31 cellular contexts compared by ENCODE assay signal in genomic region chr12:119573086-119573485, GRCh38. TPM values are rescaled to one million over a fixed set of nuclear protein-coding genes. Genes with fewer than 3 reads are reported as not detected.
"Had no signal": no experiment of that assay in that cellular context is flagged by ENCODE, and none has a peak within 500 bp of the region (broad histone marks: within the 10 kb centered on the region; RNA-seq: fewer than 3 reads in every experiment).

No MANE protein-coding gene starts in this region.

- DNase-seq: naive thymus-derived CD8-positive, alpha-beta T cell; nephron progenitor cell; nucleus accumbens; ovary; posterior cingulate gyrus; psoas muscle; right cardiac atrium; right lobe of liver; sigmoid colon; small intestine; stimulated activated CD4-positive, alpha-beta T cell treated with anti-CD3 and anti-CD28 coated beads, Interleukin-15, amount 100 ng/mL, for 24 hours; stimulated activated CD4-positive, alpha-beta T cell treated with anti-CD3 and anti-CD28 coated beads, Interleukin-2, amount 100 ng/mL, for 24 hours; stimulated activated CD4-positive, alpha-beta T cell treated with anti-CD3 and anti-CD28 coated beads, Interleukin-2, amount 100 ng/mL, for 48 hours; stimulated activated CD4-positive, alpha-beta T cell treated with anti-CD3 and anti-CD28 coated beads, Interleukin-4, amount 100 ng/mL, for 24 hours; stimulated activated naive CD4-positive, alpha-beta T cell; stimulated activated naive CD8-positive, alpha-beta T cell treated with anti-CD3 and anti-CD28 coated beads, Interleukin-15, amount 100 ng/mL, for 72 hours; stimulated activated naive CD8-positive, alpha-beta T cell treated with anti-CD3 and anti-CD28 coated beads, Interleukin-15, Interleukin-2, amounts not matched to agents 100 U/mL and 50 U/mL, for 24 hours; substantia nigra; testis; tibial artery; transverse colon; upper lobe of right lung; uterus had no signal

- H3K9me3 Mint-ChIP-seq: natural killer cell treated with Interleukin-12 subunit alpha and Interleukin-12 subunit beta and Interleukin-15 and Interleukin-18, amount 100 ng/mL, for 72 hours; stimulated activated naive CD8-positive, alpha-beta T cell treated with anti-CD3 and anti-CD28 coated beads, Interleukin-15, amount 100 ng/mL, for 72 hours; type B pancreatic cell had no signal

- H3K36me3 ChIP-seq: neutrophil, ovary, right lobe of liver, sigmoid colon, suprapubic skin, tibial artery, transverse colon, upper lobe of right lung, uterus had no signal

- H3K4me3 ChIP-seq: ovary, psoas muscle, right lobe of liver, sigmoid colon, suprapubic skin, testis, tibial artery, transverse colon, upper lobe of right lung, uterus had no signal

- H3K27ac Mint-ChIP-seq: naive thymus-derived CD8-positive, alpha-beta T cell; natural killer cell treated with Interleukin-12 subunit alpha and Interleukin-12 subunit beta and Interleukin-15 and Interleukin-18, amount 100 ng/mL, for 72 hours; nephron progenitor cell; progenitor cell of endocrine pancreas; stimulated activated memory B cell treated with anti-CD40 and anti-IgM and Interleukin-4, amounts not matched to agents 10 μg/mL and 1 μg/mL and 100 μg/mL, for 72 hours; stimulated activated naive CD8-positive, alpha-beta T cell treated with anti-CD3 and anti-CD28 coated beads, Interleukin-15, amount 100 ng/mL, for 72 hours; type B pancreatic cell had no signal

- H3K9me3 ChIP-seq: neutrophil, ovary, psoas muscle, right lobe of liver, sigmoid colon, suprapubic skin, testis, tibial artery, transverse colon, upper lobe of right lung, uterus had no signal

- H3K27me3 ChIP-seq: neutrophil, ovary, right lobe of liver, sigmoid colon, suprapubic skin, testis, tibial artery, transverse colon, upper lobe of right lung, uterus had no signal

- ATAC-seq: naive thymus-derived CD8-positive, alpha-beta T cell; natural killer cell treated with Interleukin-12 subunit alpha and Interleukin-12 subunit beta and Interleukin-15 and Interleukin-18, amount 100 ng/mL, for 72 hours; psoas muscle; right cardiac atrium; right lobe of liver; stimulated activated memory B cell treated with anti-CD40 and anti-IgM and Interleukin-4, amounts not matched to agents 10 μg/mL and 1 μg/mL and 100 μg/mL, for 72 hours; stimulated activated naive CD8-positive, alpha-beta T cell treated with anti-CD3 and anti-CD28 coated beads, Interleukin-15, amount 100 ng/mL, for 72 hours; stimulated activated naive CD8-positive, alpha-beta T cell treated with anti-CD3 and anti-CD28 coated beads, Interleukin-15, Interleukin-2, amounts not matched to agents 100 U/mL and 50 U/mL, for 24 hours; upper lobe of right lung had no signal

- H3K4me1 Mint-ChIP-seq: naive thymus-derived CD8-positive, alpha-beta T cell; nephron progenitor cell; neural crest cell; stimulated activated memory B cell treated with anti-CD40 and anti-IgM and Interleukin-4, amounts not matched to agents 10 μg/mL and 1 μg/mL and 100 μg/mL, for 72 hours; stimulated activated naive CD8-positive, alpha-beta T cell treated with anti-CD3 and anti-CD28 coated beads, Interleukin-15, amount 100 ng/mL, for 72 hours had no signal

- H2AFZ ChIP-seq: parathyroid adenoma had no signal

- H3K27ac ChIP-seq: neutrophil, ovary, parathyroid adenoma, psoas muscle, right lobe of liver, sigmoid colon, suprapubic skin, testis, tibial artery, transverse colon, upper lobe of right lung, uterus had no signal

- FAIRE-seq: small intestine had no signal

- H3K9ac ChIP-seq: parathyroid adenoma had no signal

- H3K4me1 ChIP-seq: psoas muscle, right lobe of liver, sigmoid colon, suprapubic skin, testis, tibial artery, transverse colon, uterus had no signal

- H3K4me3 Mint-ChIP-seq: naive thymus-derived CD8-positive, alpha-beta T cell; natural killer cell treated with Interleukin-12 subunit alpha and Interleukin-12 subunit beta and Interleukin-15 and Interleukin-18, amount 100 ng/mL, for 72 hours; nephron progenitor cell; neural crest cell; stimulated activated memory B cell treated with anti-CD40 and anti-IgM and Interleukin-4, amounts not matched to agents 10 μg/mL and 1 μg/mL and 100 μg/mL, for 72 hours; stimulated activated naive CD8-positive, alpha-beta T cell treated with anti-CD3 and anti-CD28 coated beads, Interleukin-15, amount 100 ng/mL, for 72 hours; type B pancreatic cell had no signal

- H3K79me2 ChIP-seq: parathyroid adenoma had no signal

- H3K36me3 Mint-ChIP-seq: natural killer cell treated with Interleukin-12 subunit alpha and Interleukin-12 subunit beta and Interleukin-15 and Interleukin-18, amount 100 ng/mL, for 72 hours; stimulated activated memory B cell treated with anti-CD40 and anti-IgM and Interleukin-4, amounts not matched to agents 10 μg/mL and 1 μg/mL and 100 μg/mL, for 72 hours; type B pancreatic cell had no signal

RNA-seq across cellular contexts. Expression of gene TMEM233, which starts 20.5 kb away (rescaled TPM):
- total RNA-seq: naive thymus-derived CD8-positive, alpha-beta T cell; natural killer cell treated with Interleukin-12 subunit alpha and Interleukin-12 subunit beta and Interleukin-15 and Interleukin-18, amount 100 ng/mL, for 72 hours; neural crest cell; progenitor cell of endocrine pancreas; sigmoid colon had no signal
- polyA plus RNA-seq: naive thymus-derived CD8-positive, alpha-beta T cell had no signal
